12 cellular contexts compared by ENCODE assay signal in genomic region chr2:39476524-39476923, GRCh38. TPM values are rescaled to one million over a fixed set of nuclear protein-coding genes. Genes with fewer than 3 reads are reported as not detected.
DNase-seq lines count a peak whose midpoint lies in the region; ATAC-seq, FAIRE-seq and TF ChIP-seq lines count a peak whose summit lies in the region.
"Had no signal": no experiment of that assay in that cellular context is flagged by ENCODE, and none has a peak within 500 bp of the region (broad histone marks: within the 10 kb centered on the region; RNA-seq: fewer than 3 reads in every experiment).

No MANE protein-coding gene starts in this region.

- no peak for TF ChIP-seq CTCF in D721Med (IDR thresholded peaks at IDR 0.05; ENCODE audit: insufficient read depth, missing control alignments)

- ATAC-seq in GM18520 (IDR thresholded peaks at IDR 0.05; ENCODE audit: unreplicated experiment) (peak; percentile 81), GM21619 (IDR thresholded peaks at IDR 0.05; ENCODE audit: unreplicated experiment) (peak; percentile 87), HG03354 (IDR thresholded peaks at IDR 0.05; ENCODE audit: poor library complexity, severe bottlenecking, unreplicated experiment) (peak; percentile 79)

- DNase-seq in medulla oblongata (ENCODE audit: extremely low spot score), result peak; percentile 44
- no peak for DNase-seq in D721Med (ENCODE audit: insufficient read length, low spot score)
- no peak for DNase-seq in cortex of kidney (lab: John Stamatoyannopoulos, UW)
- no peak for DNase-seq in activated naive CD4-positive, alpha-beta T cell (lab: John Stamatoyannopoulos, UW)
- DNase-seq in SK-N-DZ (ENCODE audit: low spot score), result no peak
- DNase-seq: activated CD4-positive, alpha-beta T cell treated with anti-CD3 and anti-CD28 coated beads, Interleukin-2, amount 10 ng/mL, durations not matched to agents 7 days and 5 days; mesendoderm; NCI-H774 had no signal

- no peak for FAIRE-seq in D721Med (lab: Jason Lieb, UNC)
- FAIRE-seq: HTR-8/SVneo had no signal

RNA-seq across cellular contexts. Expression of gene MAP4K3, which starts 39.4 kb away (rescaled TPM):
- 28.3 and 30.4 TPM in 2 replicates for polyA plus RNA-seq in SK-N-DZ (2014; cell fraction: cytosol; rRNA removed)
- 53.2 and 66.1 TPM in 2 replicates for polyA plus RNA-seq in SK-N-DZ (2014; cell fraction: nucleus; rRNA removed)
